ENCODE assay signal across 2 cellular contexts in the genomic region with DNA sequence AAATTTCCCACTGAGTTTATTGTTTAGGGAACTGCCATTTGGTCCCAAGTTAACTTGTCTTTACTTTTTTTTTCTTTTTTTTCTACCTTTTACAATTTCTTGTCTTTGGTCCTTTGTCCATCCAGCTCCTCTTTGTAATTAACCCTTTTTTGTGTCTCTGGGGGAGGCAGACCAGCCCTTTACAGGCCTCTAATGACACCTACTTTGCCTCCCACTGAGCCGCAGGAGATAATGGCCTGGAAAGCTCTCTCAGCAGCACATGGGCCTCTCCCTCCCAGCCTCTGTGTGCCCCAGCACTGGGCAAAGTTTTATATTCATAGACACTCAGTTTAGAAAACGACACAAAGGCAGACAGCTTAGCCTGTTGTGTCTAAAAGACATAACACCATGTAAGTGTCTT.
A peak's percentile ranks its signal among the peaks of the same experiment; 100 is the strongest.
TF ChIP-seq lines count a peak whose summit lies in the region.

No MANE protein-coding gene starts in this region.

TF ChIP-seq in HEK293, 187 proteins besides CTCF, POLR2A, EP300 and RAD21:
- TF ChIP-seq ZIC2 (tag by site-specific recombination; IDR thresholded peaks at IDR 0.05) = peak; percentile 61
- TF ChIP-seq ZNF596 (tag by site-specific recombination; IDR thresholded peaks at IDR 0.05) = no peak
- peak; percentile 79 for TF ChIP-seq GLIS1 (tag by site-specific recombination; IDR thresholded peaks at IDR 0.05)
- TF ChIP-seq, protein P1, sequence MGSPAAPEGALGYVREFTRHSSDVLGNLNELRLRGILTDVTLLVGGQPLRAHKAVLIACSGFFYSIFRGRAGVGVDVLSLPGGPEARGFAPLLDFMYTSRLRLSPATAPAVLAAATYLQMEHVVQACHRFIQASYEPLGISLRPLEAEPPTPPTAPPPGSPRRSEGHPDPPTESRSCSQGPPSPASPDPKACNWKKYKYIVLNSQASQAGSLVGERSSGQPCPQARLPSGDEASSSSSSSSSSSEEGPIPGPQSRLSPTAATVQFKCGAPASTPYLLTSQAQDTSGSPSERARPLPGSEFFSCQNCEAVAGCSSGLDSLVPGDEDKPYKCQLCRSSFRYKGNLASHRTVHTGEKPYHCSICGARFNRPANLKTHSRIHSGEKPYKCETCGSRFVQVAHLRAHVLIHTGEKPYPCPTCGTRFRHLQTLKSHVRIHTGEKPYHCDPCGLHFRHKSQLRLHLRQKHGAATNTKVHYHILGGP (tag by site-specific recombination; IDR thresholded peaks at IDR 0.05) = no peak

TF ChIP-seq in K562, 482 proteins besides CTCF, POLR2A, EP300 and RAD21:
- TF ChIP-seq, protein P2, sequence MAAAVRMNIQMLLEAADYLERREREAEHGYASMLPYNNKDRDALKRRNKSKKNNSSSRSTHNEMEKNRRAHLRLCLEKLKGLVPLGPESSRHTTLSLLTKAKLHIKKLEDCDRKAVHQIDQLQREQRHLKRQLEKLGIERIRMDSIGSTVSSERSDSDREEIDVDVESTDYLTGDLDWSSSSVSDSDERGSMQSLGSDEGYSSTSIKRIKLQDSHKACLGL (CRISPR knock-in tag; IDR thresholded peaks at IDR 0.05; ENCODE audit: borderline replicate concordance, poor library complexity, severe bottlenecking) = no peak
- TF ChIP-seq EWSR1 (IDR thresholded peaks at IDR 0.05; ENCODE audit: borderline replicate concordance, low read depth, partially characterized antibody) (no peak), MEF2A (IDR thresholded peaks at IDR 0.05; ENCODE audit: control insufficient read depth, low read depth, low read length) (no peak), BACH1 (tag; IDR thresholded peaks at IDR 0.05) (no peak), ZKSCAN8 (CRISPR knock-in tag; IDR thresholded peaks at IDR 0.05) (no peak), CBX3 (IDR thresholded peaks at IDR 0.05; ENCODE audit: borderline replicate concordance in 1 of 2, low read length in 2 of 2) (no peak), PHF8 (IDR thresholded peaks at IDR 0.05; ENCODE audit: borderline replicate concordance, low read length) (no peak), ZC3H11A (IDR thresholded peaks at IDR 0.05; ENCODE audit: low read depth, low read length) (no peak), SNRNP70 (optimal IDR thresholded peaks at IDR 0.05; ENCODE audit: low read depth, low read length) (no peak), ZEB2 (IDR thresholded peaks at IDR 0.05) (no peak)
- TF ChIP-seq, protein P3, sequence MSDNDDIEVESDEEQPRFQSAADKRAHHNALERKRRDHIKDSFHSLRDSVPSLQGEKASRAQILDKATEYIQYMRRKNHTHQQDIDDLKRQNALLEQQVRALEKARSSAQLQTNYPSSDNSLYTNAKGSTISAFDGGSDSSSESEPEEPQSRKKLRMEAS (CRISPR knock-in tag; IDR thresholded peaks at IDR 0.05) = no peak
- TF ChIP-seq, protein P4, sequence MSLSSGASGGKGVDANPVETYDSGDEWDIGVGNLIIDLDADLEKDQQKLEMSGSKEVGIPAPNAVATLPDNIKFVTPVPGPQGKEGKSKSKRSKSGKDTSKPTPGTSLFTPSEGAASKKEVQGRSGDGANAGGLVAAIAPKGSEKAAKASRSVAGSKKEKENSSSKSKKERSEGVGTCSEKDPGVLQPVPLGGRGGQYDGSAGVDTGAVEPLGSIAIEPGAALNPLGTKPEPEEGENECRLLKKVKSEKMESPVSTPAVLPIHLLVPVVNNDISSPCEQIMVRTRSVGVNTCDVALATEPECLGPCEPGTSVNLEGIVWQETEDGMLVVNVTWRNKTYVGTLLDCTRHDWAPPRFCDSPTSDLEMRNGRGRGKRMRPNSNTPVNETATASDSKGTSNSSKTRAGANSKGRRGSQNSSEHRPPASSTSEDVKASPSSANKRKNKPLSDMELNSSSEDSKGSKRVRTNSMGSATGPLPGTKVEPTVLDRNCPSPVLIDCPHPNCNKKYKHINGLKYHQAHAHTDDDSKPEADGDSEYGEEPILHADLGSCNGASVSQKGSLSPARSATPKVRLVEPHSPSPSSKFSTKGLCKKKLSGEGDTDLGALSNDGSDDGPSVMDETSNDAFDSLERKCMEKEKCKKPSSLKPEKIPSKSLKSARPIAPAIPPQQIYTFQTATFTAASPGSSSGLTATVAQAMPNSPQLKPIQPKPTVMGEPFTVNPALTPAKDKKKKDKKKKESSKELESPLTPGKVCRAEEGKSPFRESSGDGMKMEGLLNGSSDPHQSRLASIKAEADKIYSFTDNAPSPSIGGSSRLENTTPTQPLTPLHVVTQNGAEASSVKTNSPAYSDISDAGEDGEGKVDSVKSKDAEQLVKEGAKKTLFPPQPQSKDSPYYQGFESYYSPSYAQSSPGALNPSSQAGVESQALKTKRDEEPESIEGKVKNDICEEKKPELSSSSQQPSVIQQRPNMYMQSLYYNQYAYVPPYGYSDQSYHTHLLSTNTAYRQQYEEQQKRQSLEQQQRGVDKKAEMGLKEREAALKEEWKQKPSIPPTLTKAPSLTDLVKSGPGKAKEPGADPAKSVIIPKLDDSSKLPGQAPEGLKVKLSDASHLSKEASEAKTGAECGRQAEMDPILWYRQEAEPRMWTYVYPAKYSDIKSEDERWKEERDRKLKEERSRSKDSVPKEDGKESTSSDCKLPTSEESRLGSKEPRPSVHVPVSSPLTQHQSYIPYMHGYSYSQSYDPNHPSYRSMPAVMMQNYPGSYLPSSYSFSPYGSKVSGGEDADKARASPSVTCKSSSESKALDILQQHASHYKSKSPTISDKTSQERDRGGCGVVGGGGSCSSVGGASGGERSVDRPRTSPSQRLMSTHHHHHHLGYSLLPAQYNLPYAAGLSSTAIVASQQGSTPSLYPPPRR (CRISPR knock-in tag; IDR thresholded peaks at IDR 0.05; ENCODE audit: borderline replicate concordance) = no peak
- TF ChIP-seq, protein P5, sequence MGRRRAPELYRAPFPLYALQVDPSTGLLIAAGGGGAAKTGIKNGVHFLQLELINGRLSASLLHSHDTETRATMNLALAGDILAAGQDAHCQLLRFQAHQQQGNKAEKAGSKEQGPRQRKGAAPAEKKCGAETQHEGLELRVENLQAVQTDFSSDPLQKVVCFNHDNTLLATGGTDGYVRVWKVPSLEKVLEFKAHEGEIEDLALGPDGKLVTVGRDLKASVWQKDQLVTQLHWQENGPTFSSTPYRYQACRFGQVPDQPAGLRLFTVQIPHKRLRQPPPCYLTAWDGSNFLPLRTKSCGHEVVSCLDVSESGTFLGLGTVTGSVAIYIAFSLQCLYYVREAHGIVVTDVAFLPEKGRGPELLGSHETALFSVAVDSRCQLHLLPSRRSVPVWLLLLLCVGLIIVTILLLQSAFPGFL (CRISPR knock-in tag; IDR thresholded peaks at IDR 0.05) = no peak
- TF ChIP-seq, protein P6, sequence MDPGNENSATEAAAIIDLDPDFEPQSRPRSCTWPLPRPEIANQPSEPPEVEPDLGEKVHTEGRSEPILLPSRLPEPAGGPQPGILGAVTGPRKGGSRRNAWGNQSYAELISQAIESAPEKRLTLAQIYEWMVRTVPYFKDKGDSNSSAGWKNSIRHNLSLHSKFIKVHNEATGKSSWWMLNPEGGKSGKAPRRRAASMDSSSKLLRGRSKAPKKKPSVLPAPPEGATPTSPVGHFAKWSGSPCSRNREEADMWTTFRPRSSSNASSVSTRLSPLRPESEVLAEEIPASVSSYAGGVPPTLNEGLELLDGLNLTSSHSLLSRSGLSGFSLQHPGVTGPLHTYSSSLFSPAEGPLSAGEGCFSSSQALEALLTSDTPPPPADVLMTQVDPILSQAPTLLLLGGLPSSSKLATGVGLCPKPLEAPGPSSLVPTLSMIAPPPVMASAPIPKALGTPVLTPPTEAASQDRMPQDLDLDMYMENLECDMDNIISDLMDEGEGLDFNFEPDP (CRISPR knock-in tag; IDR thresholded peaks at IDR 0.05) = no peak
